In the genomic region with DNA sequence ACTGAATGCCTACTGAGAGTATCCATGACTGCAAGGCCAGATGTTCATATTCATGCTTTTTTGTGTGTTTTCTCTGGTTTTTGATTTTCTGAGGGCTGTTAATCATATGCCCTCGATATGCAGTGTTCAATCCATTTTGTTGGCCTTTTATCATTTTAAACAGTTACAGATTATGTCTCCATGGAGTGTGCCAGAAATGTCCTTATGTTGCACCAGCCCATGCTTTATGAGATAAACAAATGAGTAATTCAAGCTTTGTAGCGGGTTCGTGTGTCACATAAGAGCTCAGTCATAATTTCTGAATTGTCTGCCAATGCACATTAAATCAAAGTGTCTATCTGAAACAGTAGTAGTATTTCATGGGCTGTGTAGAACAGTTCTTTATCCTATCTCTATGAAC, we compare ENCODE assay signal across 23 cellular contexts.
DNase-seq lines count a peak whose midpoint lies in the region; ATAC-seq lines count a peak whose summit lies in the region.
"Had no signal": no experiment of that assay in that cellular context is flagged by ENCODE, and none has a peak within 500 bp of the region (broad histone marks: within the 10 kb centered on the region; RNA-seq: fewer than 3 reads in every experiment).

No MANE protein-coding gene starts in this region.

- DNase-seq in DMS153 (lab: John Stamatoyannopoulos, UW) (peak; percentile 2), DMS153 treated with DMSO at 0.1 percent for 48 hours (lab: John Stamatoyannopoulos, UW; ENCODE audit: unreplicated experiment) (no peak), NCI-H1694 treated with DMSO at 0.1 percent for 48 hours (lab: John Stamatoyannopoulos, UW) (peak; percentile 94), RPMI7951 (ENCODE audit: low read depth) (peak; percentile 29), stromal cell of bone marrow (ENCODE audit: low read depth) (peak; percentile 13), SKM-1 (lab: John Stamatoyannopoulos, UW; ENCODE audit: unreplicated experiment) (no peak), head of caudate nucleus (no peak), left ventricle myocardium superior (no peak)
- DNase-seq: 8988T; activated CD4-positive, alpha-beta T cell treated with anti-CD3 and anti-CD28 coated beads for 36 hours; activated naive CD8-positive, alpha-beta T cell treated with anti-CD3 and anti-CD28 coated beads for 36 hours; activated T-cell treated with anti-CD3 and anti-CD28 coated beads for 4 hours; CD4-positive, alpha-beta T cell; cortex of kidney; MM.1S; naive B cell; NCI-H1930; NCI-H345; SHP77; stimulated activated naive CD4-positive, alpha-beta T cell had no signal

- intact Hi-C loops in head of caudate nucleus (cut with DNase I), result no loop called here
- intact Hi-C loops in left ventricle myocardium superior (cut with micrococcal nuclease), result no loop called here

- no peak for ATAC-seq in left ventricle myocardium superior
- ATAC-seq: activated CD4-positive, alpha-beta T cell treated with anti-CD3 and anti-CD28 coated beads for 36 hours; esophagus mucosa; HCT116; K562 had no signal

Comparison
In these comparisons a context has a peak if more than half of its experiments do, and no peak if none do; other contexts are left out.
1. DNase-seq: peak in DMS153 (single experiment), NCI-H1694 treated with DMSO at 0.1 percent for 48 hours (single experiment), RPMI7951 (single experiment) and stromal cell of bone marrow (single experiment); none in DMS153 treated with DMSO at 0.1 percent for 48 hours (single experiment), SKM-1 (single experiment), head of caudate nucleus (0 of 42) and left ventricle myocardium superior (single experiment).